Comparison of ENCODE assay signal across 7 cellular contexts in genomic region chr19:5681446-5682292, GRCh38. TPM values are rescaled to one million over a fixed set of nuclear protein-coding genes. Genes with fewer than 3 reads are reported as not detected.
A peak's percentile ranks its signal among the peaks of the same experiment; 100 is the strongest.
DNase-seq lines count a peak whose midpoint lies in the region; ATAC-seq and TF ChIP-seq lines count a peak whose summit lies in the region.

No MANE protein-coding gene starts in this region.

- ATAC-seq in HCT116: no peak
- no peak for ATAC-seq in activated CD8-positive, alpha-beta T cell treated with anti-CD3 and anti-CD28 coated beads for 36 hours
- no peak for ATAC-seq in GM21515 (IDR thresholded peaks at IDR 0.05; ENCODE audit: unreplicated experiment)
- ATAC-seq in HG03457 (IDR thresholded peaks at IDR 0.05; ENCODE audit: unreplicated experiment): no peak

- TF ChIP-seq CTCF in HCT116 (IDR thresholded peaks at IDR 0.05 in 2 of 3, conservative IDR thresholded peaks at IDR 0.05 in 1 of 3; ENCODE audit: borderline replicate concordance in 1 of 3, insufficient read depth in 1 of 3, low read depth in 2 of 3, low read length in 2 of 3): no peak
- no peak for TF ChIP-seq CTCF in activated CD8-positive, alpha-beta T cell treated with anti-CD3 and anti-CD28 coated beads for 36 hours (IDR thresholded peaks at IDR 0.05)
- TF ChIP-seq CTCF in spleen (IDR thresholded peaks at IDR 0.05 in 8 of 11, conservative IDR thresholded peaks at IDR 0.05 in 3 of 11): no peak

- H3K27me3 Mint-ChIP-seq in activated CD8-positive, alpha-beta T cell treated with anti-CD3 and anti-CD28 coated beads for 36 hours: no peaks in the 10 kb centered on the region

- H3K4me3 Mint-ChIP-seq in activated CD8-positive, alpha-beta T cell treated with anti-CD3 and anti-CD28 coated beads for 36 hours: peak overlapping the region; percentile 63

- peaks cover 8% of the 10 kb centered on the region for H3K36me3 Mint-ChIP-seq in activated CD8-positive, alpha-beta T cell treated with anti-CD3 and anti-CD28 coated beads for 36 hours (ENCODE audit: low read depth)

- H3K27me3 ChIP-seq in HCT116 (ENCODE audit: insufficient read depth, low read length) (no peaks in the 10 kb centered on the region), iPS-15b (ENCODE audit: control insufficient read depth, insufficient read depth, low read length) (peaks cover 2% of the 10 kb centered on the region), spleen (replicated peaks in 1 of 7) (no peaks in the 10 kb centered on the region)

- POLR2A ChIA-PET in HCT116 (lab: Charles Lee): interaction anchor here (0.6 kb wide), 1 partner anchor 8 kb away, joined by 3 read pairs; the partner anchor contains the start of gene RPL36
- POLR2A ChIA-PET in activated CD8-positive, alpha-beta T cell treated with anti-CD3 and anti-CD28 coated beads for 36 hours (lab: Charles Lee): interaction anchor here (2.2 to 20.6 kb wide), 2 partner anchors 9 to 31 kb away, joined by 14 to 516 read pairs; partner anchors contain the start of genes CATSPERD, LONP1 and RPL36

- DNase-seq in HCT116 (ENCODE audit: low read depth, low spot score) (no peak), spleen (no peak)
- no peak for DNase-seq in activated CD8-positive, alpha-beta T cell treated with anti-CD3 and anti-CD28 coated beads for 36 hours
- no peak for DNase-seq in stimulated activated CD8-positive, alpha-beta memory T cell treated with anti-CD3 and anti-CD28 coated beads, Interleukin-4, amount 100 ng/mL, for 48 hours

- no peaks in the 10 kb centered on the region for H3K9me2 ChIP-seq in HCT116 (ENCODE audit: insufficient read depth)

- BruUV-seq in HCT116 (replicated peaks; lab: Mats Ljungman, UMichigan): no TSS peak

- peak overlapping the region; percentile 21 for H3K27ac Mint-ChIP-seq in activated CD8-positive, alpha-beta T cell treated with anti-CD3 and anti-CD28 coated beads for 36 hours

- peak overlapping the region in 1 of 2 experiments; percentile 99; a peak in 1 of 4 replicates for H3K4me3 ChIP-seq in HCT116 (replicated peaks in 1 of 2; ENCODE audit: low read depth in 1 of 2, low read length in 2 of 2)
- peak overlapping the region; percentile 90 for H3K4me3 ChIP-seq in iPS-15b (ENCODE audit: low read depth, low read length)
- H3K4me3 ChIP-seq in spleen: peak overlapping the region in 5 of 8 donors; percentile 69 to 97 (median 85)

- no peak for TF ChIP-seq RAD21 in HCT116 (IDR thresholded peaks at IDR 0.05; ENCODE audit: low read depth)

- H3K9me3 ChIP-seq in HCT116 (ENCODE audit: control insufficient read depth in 1 of 2, insufficient read depth in 1 of 2, low read depth in 1 of 2, low read length in 2 of 2) (no peaks in the 10 kb centered on the region), iPS-15b (ENCODE audit: control insufficient read depth, insufficient read depth, low read length) (no peaks in the 10 kb centered on the region), spleen (no peaks in the 10 kb centered on the region)

- no peak overlapping the region for H2AFZ ChIP-seq in HCT116 (ENCODE audit: low read depth, low read length, poor library complexity, severe bottlenecking)

- intact Hi-C loops in HCT116 (cut with micrococcal nuclease): loop anchor here (2.0 kb wide), 1 partner anchor 109 kb away; the partner anchor contains the start of gene DUS3L
- intact Hi-C loops in activated CD8-positive, alpha-beta T cell treated with anti-CD3 and anti-CD28 coated beads for 36 hours (cut with micrococcal nuclease): loop anchor here (5.0 kb wide), 1 partner anchor 59 kb away; the partner anchor contains the start of genes SAFB and SAFB2
- intact Hi-C loops in spleen (cut with DNase I; ENCODE audit: low total_unique reads): no loop called here

- H3K4me1 ChIP-seq in HCT116 (ENCODE audit: control insufficient read depth in 1 of 2, insufficient read depth in 2 of 2, low read length in 2 of 2) (peaks cover 9 to 26% of the 10 kb centered on the region in 2 experiments; a peak in 3 of 4 replicates), iPS-15b (ENCODE audit: control insufficient read depth, insufficient read depth, low read length) (no peaks in the 10 kb centered on the region), spleen (peaks cover 12 to 43% (median 28%) of the 10 kb centered on the region in 6 donors)

- 78 to 85% (median 81%) methylated on average over 14 of the region's 14 CpGs for WGBS in spleen, 5 donors

- peaks cover 12% of the 10 kb centered on the region for H3K79me2 ChIP-seq in HCT116 (ENCODE audit: insufficient read depth, low read length)

- TF ChIP-seq POLR2A in HCT116 (IDR thresholded peaks at IDR 0.05; ENCODE audit: borderline replicate concordance, extremely low read depth, insufficient read depth, insufficient read length) (no peak), spleen (IDR thresholded peaks at IDR 0.05) (no peak)

- H3K4me2 ChIP-seq in HCT116 (ENCODE audit: low read length): peak overlapping the region; percentile 95

- CTCF ChIA-PET in HCT116 (lab: Charles Lee): no interaction called here
- CTCF ChIA-PET in activated CD8-positive, alpha-beta T cell treated with anti-CD3 and anti-CD28 coated beads for 36 hours (lab: Charles Lee): no interaction called here

- H3K4me1 Mint-ChIP-seq in activated CD8-positive, alpha-beta T cell treated with anti-CD3 and anti-CD28 coated beads for 36 hours (ENCODE audit: low read depth): peaks cover 18% of the 10 kb centered on the region

- no peak overlapping the region for H3K9ac ChIP-seq in HCT116 (ENCODE audit: low read length)
- no peak overlapping the region for H3K9ac ChIP-seq in iPS-15b (ENCODE audit: low read depth, low read length)

- H4K20me1 ChIP-seq in HCT116 (ENCODE audit: insufficient read depth): no peaks in the 10 kb centered on the region

- no peak overlapping the region for H3K27ac ChIP-seq in HCT116 (ENCODE audit: low read depth, low read length)
- H3K27ac ChIP-seq in spleen: peak overlapping the region in 3 of 8 donors; percentile 92 to 94 (median 93)

- no peaks in the 10 kb centered on the region for H3K9me3 Mint-ChIP-seq in activated CD8-positive, alpha-beta T cell treated with anti-CD3 and anti-CD28 coated beads for 36 hours

- RAD21 ChIA-PET in HCT116 (lab: Charles Lee; ENCODE audit: low non-redundant PET in 1 of 2, low total read pairs in 2 of 2, uncharacterized antibody in 2 of 2, unreplicated experiment in 2 of 2): no interaction called here

- H3K36me3 ChIP-seq in HCT116 (ENCODE audit: control insufficient read depth in 1 of 2, insufficient read depth in 2 of 2, low read length in 2 of 2) (no peaks in the 10 kb centered on the region), iPS-15b (ENCODE audit: control insufficient read depth, insufficient read depth, low read length) (peaks cover 10% of the 10 kb centered on the region), spleen (peaks cover 0 to 20% (median 6%) of the 10 kb centered on the region in 6 donors)

TF ChIP-seq in HCT116, 20 proteins besides CTCF, POLR2A, EP300 and RAD21 (continues in another document):
- no peak for TF ChIP-seq MAX (IDR thresholded peaks at IDR 0.05)
- TF ChIP-seq SIN3A (IDR thresholded peaks at IDR 0.05; ENCODE audit: low read depth): no peak
- TF ChIP-seq SP1 (IDR thresholded peaks at IDR 0.05; ENCODE audit: low read depth): no peak
- no peak for TF ChIP-seq ZFX (IDR thresholded peaks at IDR 0.05)
- TF ChIP-seq FOSL1 (IDR thresholded peaks at IDR 0.05; ENCODE audit: low read depth): no peak
- no peak for TF ChIP-seq ELF1 (IDR thresholded peaks at IDR 0.05; ENCODE audit: borderline replicate concordance, low read depth)
- no peak for TF ChIP-seq ATF3 (IDR thresholded peaks at IDR 0.05)
- TF ChIP-seq YY1 (IDR thresholded peaks at IDR 0.05; ENCODE audit: extremely low read depth, insufficient replicate concordance, low read depth, low read length): no peak
- no peak for TF ChIP-seq CBX3 (IDR thresholded peaks at IDR 0.05; ENCODE audit: low read depth)
- TF ChIP-seq ZNF274 (IDR thresholded peaks at IDR 0.05; ENCODE audit: low read depth, low read length): no peak
- no peak for TF ChIP-seq EGR1 (IDR thresholded peaks at IDR 0.05; ENCODE audit: low read depth)
- TF ChIP-seq TCF7L2 (IDR thresholded peaks at IDR 0.05; ENCODE audit: borderline replicate concordance, extremely low read depth, insufficient read depth, insufficient read length): no peak
- TF ChIP-seq CEBPB (IDR thresholded peaks at IDR 0.05; ENCODE audit: low read depth): no peak
- TF ChIP-seq EZH2phosphoT487 (IDR thresholded peaks at IDR 0.05; ENCODE audit: borderline replicate concordance): no peak
- TF ChIP-seq POLR2AphosphoS5 (IDR thresholded peaks at IDR 0.05; ENCODE audit: low read depth, low read length): no peak
- TF ChIP-seq SRF (IDR thresholded peaks at IDR 0.05; ENCODE audit: low read depth): no peak

RNA-seq across cellular contexts. Expression of gene HSD11B1L, which starts 0.8 kb away (rescaled TPM):
- total RNA-seq in HCT116 (2021; ENCODE audit: unreplicated experiment): 6.0 TPM
- 6.4 and 6.9 TPM in 2 replicates for polyA plus RNA-seq in HCT116 (2012)
- total RNA-seq in activated CD8-positive, alpha-beta T cell treated with anti-CD3 and anti-CD28 coated beads for 36 hours: 1 to 10 TPM; 2.7 to 3.5 TPM
- 1 to 10 TPM; 1.9 to 8.8 (median 3.1) TPM for total RNA-seq in spleen
- polyA plus RNA-seq in spleen: 1 to 10 TPM; 3.3 to 5.5 (median 3.8) TPM

RNA-seq across cellular contexts. Expression of gene MICOS13, which starts 1.4 kb away (rescaled TPM):
- total RNA-seq in HCT116 (2021; ENCODE audit: unreplicated experiment): 61.6 TPM
- polyA plus RNA-seq in HCT116 (2012): 55.0 and 73.1 TPM in 2 replicates
- 10 to 100 TPM; 49.4 TPM for total RNA-seq in activated CD8-positive, alpha-beta T cell treated with anti-CD3 and anti-CD28 coated beads for 36 hours
- total RNA-seq in spleen: 10 to 100 TPM; 15.7 to 41.0 (median 36.8) TPM
- polyA plus RNA-seq in spleen: 10 to 100 TPM; 71.0 to 89.5 (median 78.0) TPM

RNA-seq across cellular contexts. Expression of gene RPL36, which starts 8.4 kb away (rescaled TPM):
- 1,504 TPM for total RNA-seq in HCT116 (2021; ENCODE audit: unreplicated experiment)
- polyA plus RNA-seq in HCT116 (2012): 2,841 and 3,000 TPM in 2 replicates
- total RNA-seq in activated CD8-positive, alpha-beta T cell treated with anti-CD3 and anti-CD28 coated beads for 36 hours: 1,000 to 10,000 TPM; 1,711 to 1,715 TPM
- total RNA-seq in spleen: 100 to 1,000 TPM; 294 to 922 (median 652) TPM
- 1,000 to 10,000 TPM; 2,501 to 2,825 (median 2,795) TPM for polyA plus RNA-seq in spleen

RNA-seq across cellular contexts. Expression of gene LONP1, which starts 38.3 kb away (rescaled TPM):
- 180 TPM for total RNA-seq in HCT116 (2021; ENCODE audit: unreplicated experiment)
- 207 and 285 TPM in 2 replicates for polyA plus RNA-seq in HCT116 (2012)
- 100 to 1,000 TPM; 324 to 342 TPM for total RNA-seq in activated CD8-positive, alpha-beta T cell treated with anti-CD3 and anti-CD28 coated beads for 36 hours
- 10 to 100 TPM; 33.1 to 65.8 (median 56.5) TPM for total RNA-seq in spleen
- polyA plus RNA-seq in spleen: 10 to 100 TPM; 29.2 to 48.2 (median 42.6) TPM

RNA-seq across cellular contexts. Expression of gene CATSPERD, which starts 38.8 kb away (rescaled TPM):
- total RNA-seq in HCT116 (2021; ENCODE audit: unreplicated experiment) (not detected), spleen (not detected)
- not detected in 2 replicates for polyA plus RNA-seq in HCT116 (2012)
- total RNA-seq in activated CD8-positive, alpha-beta T cell treated with anti-CD3 and anti-CD28 coated beads for 36 hours: not detected
- polyA plus RNA-seq in spleen: not detected
